ENCODE assay signal across 17 cellular contexts in the genomic region with DNA sequence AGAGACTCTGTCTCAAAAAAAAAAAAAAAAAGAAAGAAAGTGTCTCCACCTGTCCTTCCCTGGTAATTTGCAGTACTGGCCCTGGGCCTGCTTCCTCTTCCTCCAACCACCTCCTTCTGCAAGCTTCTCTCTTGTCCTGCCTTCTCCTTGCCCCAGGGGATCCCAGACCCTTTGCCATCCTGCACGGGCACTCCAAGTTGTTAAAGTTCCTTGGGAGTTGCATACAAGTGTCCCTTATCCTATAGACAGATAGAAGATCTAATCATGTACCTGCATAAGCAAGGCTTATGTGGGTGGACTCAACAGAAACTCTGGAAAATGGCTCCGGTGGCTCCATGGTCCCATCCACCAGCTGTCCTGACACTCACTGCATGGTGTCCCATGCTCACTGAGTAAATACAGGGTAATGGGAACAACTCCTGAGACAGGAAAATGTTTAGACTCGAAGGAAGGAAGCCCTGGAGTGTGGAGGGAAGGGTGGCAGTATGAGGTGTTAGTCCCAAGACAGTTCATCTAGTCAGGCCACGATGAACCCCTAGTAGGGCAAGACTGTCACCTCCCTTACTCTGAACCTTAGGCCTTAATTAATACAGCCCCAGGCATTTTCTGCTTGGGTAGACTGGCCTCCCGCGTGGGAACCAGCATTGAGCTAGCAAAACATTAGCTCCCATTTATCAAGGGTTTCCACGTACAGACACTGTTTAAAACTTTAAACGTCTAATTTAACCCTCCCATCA.
"Had no signal": no experiment of that assay in that cellular context is flagged by ENCODE, and none has a peak within 500 bp of the region (broad histone marks: within the 10 kb centered on the region; RNA-seq: fewer than 3 reads in every experiment).

No MANE protein-coding gene starts in this region.

- H3K4me3 Mint-ChIP-seq: type B pancreatic cell had no signal

- H3K4me1 Mint-ChIP-seq: endodermal cell had no signal

- H3K4me3 ChIP-seq: lung, mucosa of descending colon, sigmoid colon had no signal

- H3K9me3 Mint-ChIP-seq: activated T-cell treated with anti-CD3 and anti-CD28 coated beads, Interleukin-2, amount 50 U/mL, for 4 hours; endodermal cell; immature natural killer cell; nephron progenitor cell; type B pancreatic cell had no signal

- ATAC-seq: activated T-cell treated with anti-CD3 and anti-CD28 coated beads, Interleukin-2, amount 50 U/mL, for 4 hours had no signal

- H3K9me3 ChIP-seq: adrenal gland, mucosa of descending colon, sigmoid colon had no signal

- H3K27ac Mint-ChIP-seq: endodermal cell, immature natural killer cell, nephron progenitor cell, type B pancreatic cell had no signal

- DNase-seq: activated CD4-positive, alpha-beta T cell treated with anti-CD3 and anti-CD28 coated beads, Interleukin-2, amount 50 U/mL, for 4 hours; activated CD4-positive, CD25-positive, alpha-beta regulatory T cell treated with anti-CD3 and anti-CD28 coated beads, Interleukin-2, amount 50 U/mL, for 72 hours; activated T-cell treated with anti-CD3 and anti-CD28 coated beads, Interleukin-2, amount 50 U/mL, for 4 hours; adrenal gland; dermis blood vessel endothelial cell; endodermal cell; glutamatergic neuron; immature natural killer cell; left cardiac atrium; nephron progenitor cell; sigmoid colon; stimulated activated CD4-positive, alpha-beta T cell treated with anti-CD3 and anti-CD28 coated beads, Interleukin-2, amount 100 ng/mL, for 24 hours; stimulated activated naive CD4-positive, alpha-beta T cell treated with Interleukin-2 at 50 U/mL for 16 hours; T-helper 2 cell had no signal

- H3K27ac ChIP-seq: adrenal gland, sigmoid colon had no signal

- H3K27me3 ChIP-seq: adrenal gland, sigmoid colon had no signal
